ENCODE assay signal across 8 cellular contexts in the genomic region with DNA sequence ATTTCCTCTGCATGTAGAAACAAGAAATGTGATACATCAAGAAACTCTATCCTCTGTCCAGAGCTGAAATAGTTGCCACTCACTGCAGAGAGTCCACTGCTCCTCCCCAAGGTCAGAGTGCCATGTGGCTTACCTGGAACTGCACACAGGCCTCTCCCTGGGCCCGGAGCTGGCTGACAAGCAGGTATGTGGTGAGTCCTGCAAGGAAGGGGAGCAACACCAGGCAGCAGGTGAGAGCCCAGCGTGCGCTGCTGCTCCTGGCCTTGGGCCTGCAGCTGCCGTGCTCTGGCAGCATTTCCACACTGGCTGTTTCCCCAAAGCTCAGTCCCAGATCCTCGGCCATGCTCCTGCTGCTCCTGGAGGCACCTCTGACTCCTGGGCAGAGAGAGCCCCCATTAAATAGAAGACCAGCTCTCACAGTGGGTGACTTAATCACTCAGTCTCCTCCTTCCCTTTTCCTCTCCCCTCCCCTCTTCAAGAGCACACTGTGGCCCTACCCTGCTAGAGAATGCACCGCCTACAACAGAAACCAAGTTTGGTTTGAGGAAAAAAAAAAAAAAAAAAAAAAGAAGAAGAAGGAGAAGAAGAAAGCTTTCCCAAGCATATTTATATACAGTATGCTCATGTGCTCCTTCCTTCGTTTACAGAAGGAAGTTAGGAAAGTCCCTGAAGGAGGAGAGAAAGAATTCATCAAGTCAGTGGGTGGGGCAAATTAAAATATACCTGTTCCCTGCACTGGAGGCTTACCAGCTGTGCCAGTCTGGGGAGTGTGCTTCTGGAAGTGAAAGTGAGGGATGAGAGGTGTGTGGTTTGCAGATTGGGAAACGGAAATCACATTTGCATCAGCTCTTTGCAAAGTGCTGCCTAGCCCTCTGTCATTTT. TPM values are rescaled to one million over a fixed set of nuclear protein-coding genes. Genes with fewer than 3 reads are reported as not detected.
DNase-seq lines count a peak whose midpoint lies in the region; ATAC-seq, FAIRE-seq and TF ChIP-seq lines count a peak whose summit lies in the region.

Gene TNFSF15, minus strand, starts transcription at position 370 of the 882 bp plus-strand sequence. Its CDS starts 27 bp downstream, at position 343.

- CTCF ChIA-PET in GM12878 (lab: Yijun Ruan, JAX): interaction anchor here (0.6 to 1.3 kb wide), 2 partner anchors 101 to 203 kb away, joined by 3 read pairs; no protein-coding TSS in a partner anchor

- 0 out of 2 replicates have a peak, but pooled peaks cover 3% of the 10 kb centered on the region for H4K20me1 ChIP-seq in GM12878 (ENCODE audit: control insufficient read depth, insufficient read depth)

- ATAC-seq in GM18508 (IDR thresholded peaks at IDR 0.05; ENCODE audit: insufficient read depth, unreplicated experiment) (peak; percentile 95), HG02943 (IDR thresholded peaks at IDR 0.05; ENCODE audit: low read depth, unreplicated experiment) (peak; percentile 96), GM12878 (peak; percentile 91), lung (ENCODE audit: insufficient read depth, low FRiP score) (peak; percentile 80)

- RAD21 ChIA-PET in GM12878 (lab: Charles Lee; ENCODE audit: unreplicated experiment): no interaction called here

- peak within 1 kb of the TSS; percentile 83 for H3K27ac ChIP-seq in 22Rv1
- H3K27ac ChIP-seq in GM12878 (ENCODE audit: control insufficient read depth, insufficient read depth): no peak within 1 kb of the TSS
- H3K27ac ChIP-seq in lung (ENCODE audit: low read depth in 1 of 2, low read length in 1 of 2): peak within 1 kb of the TSS in 1 of 2 donors; percentile 92
- H3K27ac ChIP-seq in thymus (ENCODE audit: low read depth): peak within 1 kb of the TSS; percentile 75
- H3K27ac ChIP-seq in coronary artery: no peak within 1 kb of the TSS

- H3K9ac ChIP-seq in GM12878 (ENCODE audit: control insufficient read depth, insufficient read depth, low read length): no peak within 1 kb of the TSS

- H3K4me2 ChIP-seq in GM12878 (ENCODE audit: control insufficient read depth, insufficient read depth): peak within 1 kb of the TSS; percentile 76

- H3K36me3 ChIP-seq in GM12878 (ENCODE audit: control insufficient read depth in 2 of 2, insufficient read depth in 2 of 2, low read length in 1 of 2) (no peaks in the 10 kb centered on the region), lung (ENCODE audit: control insufficient read depth in 2 of 2, insufficient read depth in 2 of 2, low read length in 2 of 2) (no peaks in the 10 kb centered on the region), thymus (ENCODE audit: control insufficient read depth, insufficient read depth) (no peaks in the 10 kb centered on the region)

- H3K4me1 ChIP-seq in GM12878 (ENCODE audit: control insufficient read depth, insufficient read depth, low read length) (peaks cover 15% of the 10 kb centered on the region), lung (ENCODE audit: control insufficient read depth in 2 of 2, insufficient read depth in 2 of 2, low read length in 2 of 2) (peaks cover 0 to 9% of the 10 kb centered on the region in 2 donors), thymus (ENCODE audit: control insufficient read depth, insufficient read depth, low read length) (peaks cover 8% of the 10 kb centered on the region)

- H3K9me3 ChIP-seq in GM12878 (replicated peaks; ENCODE audit: control insufficient read depth, insufficient read depth, low read length): no peaks in the 10 kb centered on the region
- no peaks in the 10 kb centered on the region for H3K9me3 ChIP-seq in lung (ENCODE audit: control insufficient read depth in 2 of 2, insufficient read depth in 1 of 2, low read length in 1 of 2)
- no peaks in the 10 kb centered on the region for H3K9me3 ChIP-seq in thymus (ENCODE audit: control insufficient read depth)

- TF ChIP-seq EP300 in GM12878 (IDR thresholded peaks at IDR 0.05; ENCODE audit: borderline replicate concordance in 1 of 2, control insufficient read depth in 1 of 2, low read depth in 2 of 2, low read length in 2 of 2): no peak

- peaks cover 0 to under 1% of the 10 kb centered on the region in 2 experiments; a peak in 2 of 4 replicates for H3K27me3 ChIP-seq in GM12878 (replicated peaks in 1 of 2; ENCODE audit: control insufficient read depth in 2 of 2, insufficient read depth in 2 of 2, low read length in 1 of 2)
- no peaks in the 10 kb centered on the region for H3K27me3 ChIP-seq in lung (ENCODE audit: control insufficient read depth, insufficient read depth)
- H3K27me3 ChIP-seq in thymus (ENCODE audit: control insufficient read depth, insufficient read depth): no peaks in the 10 kb centered on the region

- SMC1A ChIA-PET in GM12878 (lab: Charles Lee; ENCODE audit: uncharacterized antibody, unreplicated experiment): interaction anchor here (1.4 kb wide), 1 partner anchor 125 kb away, joined by 4 read pairs; no protein-coding TSS in a partner anchor

- H3K4me3 ChIP-seq in GM12878 (no peak within 1 kb of the TSS; the same call in 1 of the 2 replicates), lung (no peak within 1 kb of the TSS), thymus (ENCODE audit: low read length) (no peak within 1 kb of the TSS), coronary artery (no peak within 1 kb of the TSS)

- in situ Hi-C loops in GM12878 (cut with MboI): no loop called here

- DNase-seq in NCI-H2196 (lab: John Stamatoyannopoulos, UW; ENCODE audit: unreplicated experiment): peak; percentile 61
- peak; percentile 43 for DNase-seq in GM12878 (ENCODE audit: low read depth, low spot score)
- peak; percentile 59 for DNase-seq in lung (ENCODE audit: low spot score)
- no peak for DNase-seq in coronary artery (ENCODE audit: low spot score)

- no TSS peak for BruUV-seq in GM12878 (replicated peaks; lab: Mats Ljungman, UMichigan)

- no peak within 1 kb of the TSS for H2AFZ ChIP-seq in GM12878 (ENCODE audit: control insufficient read depth, low read depth, low read length)

- FAIRE-seq in GM12878 (lab: Jason Lieb, UNC): no peak

- TF ChIP-seq RAD21 in GM12878 (IDR thresholded peaks at IDR 0.05; ENCODE audit: insufficient read depth, low read depth, low read length): no peak

- H3K79me2 ChIP-seq in GM12878 (ENCODE audit: control insufficient read depth, insufficient read depth, low read length): no peaks in the 10 kb centered on the region

- intact Hi-C loops in GM12878 (cut with micrococcal nuclease; ENCODE audit: unreplicated experiment): no loop called here

- POLR2A ChIA-PET in GM12878 (lab: Charles Lee): interaction anchor here (0.6 kb wide), 2 partner anchors 22 to 1430 kb away, joined by 3 read pairs; no protein-coding TSS in a partner anchor

- 23% methylated on average over 7 of the region's 8 CpGs for WGBS in GM12878 (ENCODE audit: insufficient coverage, insufficient replicate concordance, low lambda C conversion rate, missing lambda C conversion rate)
- WGBS in lung, 2 donors: 19 to 22% methylated on average over 8 of the region's 8 CpGs
- WGBS in thymus: 36% methylated on average over 8 of the region's 8 CpGs

- TF ChIP-seq CTCF in 22Rv1 (IDR thresholded peaks at IDR 0.05): no peak
- no peak for TF ChIP-seq CTCF in GM12878 (IDR thresholded peaks at IDR 0.05 in 2 of 3, conservative IDR thresholded peaks at IDR 0.05 in 1 of 3; ENCODE audit: control insufficient read depth in 2 of 3, extremely low read depth in 1 of 3, insufficient read depth in 1 of 3, low read depth in 3 of 3, low read length in 3 of 3)
- TF ChIP-seq CTCF in lung (IDR thresholded peaks at IDR 0.05; ENCODE audit: control extremely low read depth, extremely low read depth): no peak
- no peak for TF ChIP-seq CTCF in coronary artery (IDR thresholded peaks at IDR 0.05)

- TF ChIP-seq POLR2A in GM12878 (IDR thresholded peaks at IDR 0.05; ENCODE audit: low read depth, low read length): no peak

TF ChIP-seq in GM12878, 131 proteins besides CTCF, POLR2A, EP300 and RAD21 (continues in another document):
- TF ChIP-seq RUNX3 (IDR thresholded peaks at IDR 0.05; ENCODE audit: low read length): peak; percentile 68
- peak; percentile 49; the same call in 1 of the 2 replicates for TF ChIP-seq RELB (IDR thresholded peaks at IDR 0.05; ENCODE audit: low read depth)
- TF ChIP-seq IKZF2 (IDR thresholded peaks at IDR 0.05): peak; percentile 57 to 70
- TF ChIP-seq IRF4 (IDR thresholded peaks at IDR 0.05; ENCODE audit: low read depth, low read length): 0 out of 2 replicates have a peak, but pooled peaks have one; percentile 12
- no peak for TF ChIP-seq TAF1 (IDR thresholded peaks at IDR 0.05; ENCODE audit: borderline replicate concordance, low read depth, low read length)
- peak; percentile 45 for TF ChIP-seq IKZF1 (conservative IDR thresholded peaks at IDR 0.05)
- no peak for TF ChIP-seq CBX3 (IDR thresholded peaks at IDR 0.05; ENCODE audit: borderline replicate concordance, low read depth)

RNA-seq across cellular contexts. Expression of gene TNFSF15, which starts in this region (rescaled TPM):
- total RNA-seq in GM12878 (2013; cell fraction: nucleolus; rRNA removed): not detected in 2 replicates
- total RNA-seq in GM12878 (2014; rRNA removed): not detected in 2 replicates
- under 0.01 TPM in 1 of 2 replicates, not detected in the other for total RNA-seq in GM12878 (2014; rRNA removed; fragmentation: Illumina TruSeq; extraction: Trizol)
- not detected in 2 replicates for total RNA-seq in GM12878 (2021)
- not detected for polyA plus RNA-seq in GM12878 (2011; ENCODE audit: low read depth)
- 0.03 TPM in 1 of 2 replicates, not detected in the other for polyA plus RNA-seq in GM12878 (2011; rRNA removed)
- polyA plus RNA-seq in GM12878 (2011; cell fraction: cytosol; rRNA removed): 0.01 and 0.02 TPM in 2 replicates
- polyA plus RNA-seq in GM12878 (2011; cell fraction: nucleus; rRNA removed): 0.01 and 0.04 TPM in 2 replicates
- polyA plus RNA-seq in GM12878 (2012): not detected in 2 replicates
- polyA plus RNA-seq in GM12878 (2014; fragmentation: Illumina TruSeq; extraction: Trizol): 0.03 TPM in 1 of 2 replicates, not detected in the other
- not detected for polyA plus RNA-seq in GM12878 (2014; fragmentation: Nextera tagmentation; extraction: Ambion mirVana)
- polyA plus RNA-seq in GM12878 (2014; rRNA removed): not detected in 2 replicates
- polyA plus RNA-seq in GM12878 (2016; fragmentation: Nextera tagmentation; extraction: Ambion mirVana): not detected
- polyA minus RNA-seq in GM12878 (2011; rRNA and poly(A)+ RNA removed): under 0.01 and 0.10 TPM in 2 replicates
- not detected in 2 replicates for polyA minus RNA-seq in GM12878 (2011; cell fraction: cytosol; rRNA and poly(A)+ RNA removed)
- 0.10 TPM in 1 of 2 replicates, not detected in the other for polyA minus RNA-seq in GM12878 (2011; cell fraction: nucleus; rRNA and poly(A)+ RNA removed)
- total RNA-seq in lung: 10 to 100 TPM in 1 of 2 donors, 1 to 10 TPM in 1; 5.6 to 24.5 TPM
- 1 to 10 TPM; 2.0 to 2.7 TPM for polyA plus RNA-seq in lung
- 0.50 TPM for polyA plus RNA-seq in thymus

Comparison
In these comparisons a context has a peak if more than half of its experiments do, and no peak if none do; other contexts are left out.
1. RNA of gene TNFSF15 (total RNA-seq): 5.6 to 24.5 TPM in lung; under 0.01 TPM in GM12878; every median in the first group is over 4 times any median in the second.
2. Peak in DNase-seq, ATAC-seq and H3K4me2 ChIP-seq in GM12878; RNA of the gene not detected or under 1 TPM.
3. H3K27ac ChIP-seq: peak in 22Rv1 (single experiment) and thymus (single experiment); none in GM12878 (single experiment) and coronary artery (0 of 2).
4. Peak in every context shown above with its lines, with median percentiles within 50 percentile points of each other: ATAC-seq.